8 cellular contexts compared by ENCODE assay signal in the genomic region with DNA sequence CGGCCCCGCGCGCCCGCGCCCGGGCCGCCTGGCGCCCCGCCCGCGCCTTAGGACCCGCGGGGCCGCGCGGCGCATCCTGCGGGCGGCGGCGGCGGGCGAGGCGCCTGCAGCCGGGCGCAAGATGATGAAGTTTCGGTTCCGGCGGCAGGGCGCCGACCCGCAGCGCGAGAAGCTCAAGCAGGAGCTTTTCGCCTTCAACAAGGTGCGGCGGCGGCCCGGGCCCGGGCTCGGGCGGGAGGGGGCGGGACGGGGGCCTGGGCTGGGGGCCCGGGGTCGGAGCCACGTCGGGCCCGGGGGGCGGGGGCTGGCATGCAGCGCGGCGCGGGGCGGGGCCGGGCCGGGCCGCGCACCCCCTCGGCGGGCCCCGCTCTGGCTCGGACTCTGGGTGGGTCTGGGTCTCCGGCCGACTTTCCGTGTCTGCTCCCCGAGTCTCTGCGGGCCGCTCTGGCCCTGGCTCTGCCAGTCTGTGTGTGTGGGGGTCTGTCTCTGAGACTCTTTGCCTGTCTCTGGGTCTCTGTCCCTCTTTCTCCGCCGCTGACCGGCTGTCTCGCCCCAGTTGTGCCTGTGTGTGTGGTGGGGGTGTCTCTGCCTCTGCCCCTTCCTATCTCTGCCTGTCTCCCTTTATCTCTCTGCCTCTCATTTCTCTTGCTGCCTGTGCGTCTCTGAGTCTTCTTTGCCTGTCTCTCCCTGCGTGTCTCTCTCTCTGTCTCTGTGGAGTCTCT. TPM values are rescaled to one million over a fixed set of nuclear protein-coding genes. Genes with fewer than 3 reads are reported as not detected.
A peak's percentile ranks its signal among the peaks of the same experiment; 100 is the strongest.
DNase-seq lines count a peak whose midpoint lies in the region; ATAC-seq and TF ChIP-seq lines count a peak whose summit lies in the region.

A gene (plus strand): TSS at position 74 of the 722 bp plus-strand sequence. CDS start 48 bp downstream, at position 122.

- peak within 1 kb of the TSS; percentile 93 for H3K27ac ChIP-seq in hepatocyte
- peak within 1 kb of the TSS; percentile 65 to 72 (median 71) for H3K27ac ChIP-seq in gastrocnemius medialis

- no peaks in the 10 kb centered on the region for H3K27me3 ChIP-seq in hepatocyte
- H3K27me3 ChIP-seq in gastrocnemius medialis, result no peaks in the 10 kb centered on the region

- peak within 1 kb of the TSS; percentile 90 for H3K27ac Mint-ChIP-seq in activated T-helper 1 cell treated with anti-CD3 and anti-CD28 coated beads, Interleukin-12 subunit alpha, Interleukin-12 subunit beta, Interleukin-2, Interleukin-4 antibody, amounts not matched to agents 30 ng/mL and 10 ng/mL and 1 ng/mL, durations not matched to agents 14 hours and 24 hours and 36 hours

- peaks cover 20% of the 10 kb centered on the region for H3K4me1 Mint-ChIP-seq in activated T-helper 1 cell treated with anti-CD3 and anti-CD28 coated beads, Interleukin-12 subunit alpha, Interleukin-12 subunit beta, Interleukin-2, Interleukin-4 antibody, amounts not matched to agents 30 ng/mL and 10 ng/mL and 1 ng/mL, durations not matched to agents 14 hours and 24 hours and 36 hours (ENCODE audit: low read depth)

- no peaks in the 10 kb centered on the region for H3K36me3 Mint-ChIP-seq in activated T-helper 1 cell treated with anti-CD3 and anti-CD28 coated beads, Interleukin-12 subunit alpha, Interleukin-12 subunit beta, Interleukin-2, Interleukin-4 antibody, amounts not matched to agents 30 ng/mL and 10 ng/mL and 1 ng/mL, durations not matched to agents 14 hours and 24 hours and 36 hours (ENCODE audit: low read depth)

- H3K4me3 ChIP-seq in hepatocyte (peak within 1 kb of the TSS; percentile 99), gastrocnemius medialis (peak within 1 kb of the TSS; percentile 50 to 78 (median 62))

- intact Hi-C loops in activated T-helper 1 cell treated with anti-CD3 and anti-CD28 coated beads, Interleukin-12 subunit alpha, Interleukin-12 subunit beta, Interleukin-2, Interleukin-4 antibody, amounts not matched to agents 30 ng/mL and 10 ng/mL and 1 ng/mL, durations not matched to agents 14 hours and 24 hours and 36 hours (cut with micrococcal nuclease), result loop anchor here (1.0 to 5.0 kb wide), 7 partner anchors 35 to 187 kb away; a partner anchor contains a TSS
- intact Hi-C loops in gastrocnemius medialis (cut with DNase I; ENCODE audit: low total_unique reads), result loop anchor here (1.0 to 2.0 kb wide), 3 partner anchors 35 to 90 kb away; a partner anchor contains a TSS

- H3K9me3 Mint-ChIP-seq in activated T-helper 1 cell treated with anti-CD3 and anti-CD28 coated beads, Interleukin-12 subunit alpha, Interleukin-12 subunit beta, Interleukin-2, Interleukin-4 antibody, amounts not matched to agents 30 ng/mL and 10 ng/mL and 1 ng/mL, durations not matched to agents 14 hours and 24 hours and 36 hours, result no peaks in the 10 kb centered on the region

- H3K27me3 Mint-ChIP-seq in activated T-helper 1 cell treated with anti-CD3 and anti-CD28 coated beads, Interleukin-12 subunit alpha, Interleukin-12 subunit beta, Interleukin-2, Interleukin-4 antibody, amounts not matched to agents 30 ng/mL and 10 ng/mL and 1 ng/mL, durations not matched to agents 14 hours and 24 hours and 36 hours (ENCODE audit: insufficient read depth), result peaks cover 2% of the 10 kb centered on the region

- DNase-seq in A172 (ENCODE audit: low spot score), result no peak
- no peak for DNase-seq in HT-29 (ENCODE audit: low spot score)
- no peak for DNase-seq in activated T-helper 1 cell treated with anti-CD3 and anti-CD28 coated beads, Interleukin-12 subunit alpha, Interleukin-12 subunit beta, Interleukin-2, Interleukin-4 antibody, amounts not matched to agents 30 ng/mL and 10 ng/mL and 1 ng/mL, durations not matched to agents 14 hours and 24 hours and 36 hours (ENCODE audit: low spot score)
- no peak for DNase-seq in hepatocyte (ENCODE audit: low spot score)
- DNase-seq in gastrocnemius medialis, result no peak
- no peak for DNase-seq in NCI-H345 treated with DMSO at 0.1 percent for 48 hours (lab: John Stamatoyannopoulos, UW; ENCODE audit: unreplicated experiment)
- DNase-seq in stimulated activated CD4-positive, alpha-beta T cell treated with anti-CD3 and anti-CD28 coated beads, Interleukin-4, amount 100 ng/mL, for 1 hour, result no peak

- ATAC-seq in GM18868 (IDR thresholded peaks at IDR 0.05; ENCODE audit: unreplicated experiment) (peak; percentile 13), gastrocnemius medialis (peak; percentile 21 to 27)

- peaks cover 28% of the 10 kb centered on the region for H3K4me1 ChIP-seq in hepatocyte (ENCODE audit: insufficient read depth)
- peaks cover 16 to 17% of the 10 kb centered on the region in 2 donors for H3K4me1 ChIP-seq in gastrocnemius medialis

- H3K4me2 ChIP-seq in hepatocyte, result peak within 1 kb of the TSS; percentile 97

- peak within 1 kb of the TSS; percentile 96 for H2AFZ ChIP-seq in hepatocyte

- H3K36me3 ChIP-seq in hepatocyte (replicated peaks; ENCODE audit: insufficient read depth, low read depth) (no peaks in the 10 kb centered on the region), gastrocnemius medialis (no peaks in the 10 kb centered on the region)

- H4K20me1 ChIP-seq in hepatocyte (ENCODE audit: insufficient read depth, poor library complexity, severe bottlenecking), result peaks cover 15% of the 10 kb centered on the region

- TF ChIP-seq CTCF in hepatocyte (IDR thresholded peaks at IDR 0.05; ENCODE audit: poor library complexity) (no peak), gastrocnemius medialis (IDR thresholded peaks at IDR 0.05 in 4 of 5, conservative IDR thresholded peaks at IDR 0.05 in 1 of 5) (no peak)

- H3K9me2 ChIP-seq in hepatocyte (replicated peaks; ENCODE audit: insufficient read depth), result no peaks in the 10 kb centered on the region

- TF ChIP-seq POLR2A in gastrocnemius medialis (IDR thresholded peaks at IDR 0.05), result no peak

- 2% methylated on average over 17 of the region's 76 CpGs for WGBS in hepatocyte (ENCODE audit: low lambda C conversion rate, missing lambda C conversion rate)

- peak within 1 kb of the TSS; percentile 96 for H3K4me3 Mint-ChIP-seq in activated T-helper 1 cell treated with anti-CD3 and anti-CD28 coated beads, Interleukin-12 subunit alpha, Interleukin-12 subunit beta, Interleukin-2, Interleukin-4 antibody, amounts not matched to agents 30 ng/mL and 10 ng/mL and 1 ng/mL, durations not matched to agents 14 hours and 24 hours and 36 hours

- H3K79me2 ChIP-seq in hepatocyte, result peaks cover 49% of the 10 kb centered on the region

- in situ Hi-C loops in gastrocnemius medialis (cut with MboI; ENCODE audit: low sequenced_read_pairs in 4 of 4), result loop anchor here in 1 of 4 donors (10.0 kb wide), 1 partner anchor 89 kb away; a partner anchor contains a TSS

- H3K9me3 ChIP-seq in hepatocyte (ENCODE audit: low read depth) (no peaks in the 10 kb centered on the region), gastrocnemius medialis (no peaks in the 10 kb centered on the region)

RNA-seq across cellular contexts. Expression of the gene that starts here (rescaled TPM):
- 41.7 and 47.2 TPM in 2 replicates for total RNA-seq in A172 (2014; rRNA removed; shearing (Covaris generic))
- 33.2 and 35.0 TPM in 2 replicates for total RNA-seq in HT-29 (2014; rRNA removed; shearing (Covaris generic))
- 22.6 and 23.4 TPM in 2 replicates for total RNA-seq in activated T-helper 1 cell treated with anti-CD3 and anti-CD28 coated beads, Interleukin-12 subunit alpha, Interleukin-12 subunit beta, Interleukin-2, Interleukin-4 antibody, amounts not matched to agents 30 ng/mL and 10 ng/mL and 1 ng/mL, durations not matched to agents 14 hours and 24 hours and 36 hours
- 46.0 and 51.9 TPM in 2 replicates for total RNA-seq in hepatocyte
- 5.4 and 7.1 TPM in 2 replicates for polyA plus RNA-seq in hepatocyte
- 10 to 100 TPM in 3 of 4 donors, 1 to 10 TPM in 1; 9.7 to 21.0 (median 15.7) TPM for total RNA-seq in gastrocnemius medialis
